In genomic region chr15:50046159-50046558, GRCh38 we compare ENCODE assay signal across 14 cellular contexts.
DNase-seq lines count a peak whose midpoint lies in the region; ATAC-seq lines count a peak whose summit lies in the region.
"Had no signal": no experiment of that assay in that cellular context is flagged by ENCODE, and none has a peak within 500 bp of the region (broad histone marks: within the 10 kb centered on the region; RNA-seq: fewer than 3 reads in every experiment).

No MANE protein-coding gene starts in this region.

- no peak for DNase-seq in stimulated activated naive CD8-positive, alpha-beta T cell treated with anti-CD3 and anti-CD28 coated beads, Interleukin-15, Interleukin-2, amounts not matched to agents 100 U/mL and 50 U/mL, for 24 hours
- DNase-seq in T-helper 2 cell treated with Interferon-gamma antibody and Interleukin-4, amounts not matched to agents 5 μg/mL and 100 μg/mL, for 36 hours (ENCODE audit: low spot score): no peak
- no peak for DNase-seq in NCI-H524 (lab: John Stamatoyannopoulos, UW)
- DNase-seq in dermis blood vessel endothelial cell: no peak
- no peak for DNase-seq in stimulated activated CD4-positive, alpha-beta T cell treated with anti-CD3 and anti-CD28 coated beads, Interleukin-4, amount 100 ng/mL, for 4 hours
- no peak for DNase-seq in naive thymus-derived CD8-positive, alpha-beta T cell
- DNase-seq: NCI-H1105 treated with DMSO at 0.1 percent for 48 hours, NCI-H226, nephron progenitor cell, SIG-M5 had no signal

- peaks cover 9% of the 10 kb centered on the region for H3K9me3 Mint-ChIP-seq in stimulated activated naive CD8-positive, alpha-beta T cell treated with anti-CD3 and anti-CD28 coated beads, Interleukin-15, Interleukin-2, amounts not matched to agents 100 ng/mL and 50 ng/mL, for 24 hours
- H3K9me3 Mint-ChIP-seq in T-helper 2 cell treated with Interferon-gamma antibody and Interleukin-4, amounts not matched to agents 5 μg/mL and 100 μg/mL, for 36 hours: peaks cover 18% of the 10 kb centered on the region
- peaks cover 3 to 24% (median 18%) of the 10 kb centered on the region in 9 donors for H3K9me3 Mint-ChIP-seq in naive thymus-derived CD8-positive, alpha-beta T cell

- H3K4me1 Mint-ChIP-seq in stimulated activated naive CD8-positive, alpha-beta T cell treated with anti-CD3 and anti-CD28 coated beads, Interleukin-15, Interleukin-2, amounts not matched to agents 100 ng/mL and 50 ng/mL, for 24 hours (ENCODE audit: low read depth): peaks cover 12% of the 10 kb centered on the region
- peaks cover 14% of the 10 kb centered on the region for H3K4me1 Mint-ChIP-seq in T-helper 2 cell treated with Interferon-gamma antibody and Interleukin-4, amounts not matched to agents 5 μg/mL and 100 μg/mL, for 36 hours (ENCODE audit: low read depth)
- H3K4me1 Mint-ChIP-seq in naive thymus-derived CD8-positive, alpha-beta T cell: peaks cover 0 to 2% (median under 1%) of the 10 kb centered on the region in 4 donors
- H3K4me1 Mint-ChIP-seq: nephron progenitor cell had no signal

- POLR2A ChIA-PET in naive thymus-derived CD8-positive, alpha-beta T cell (lab: Charles Lee): no interaction called here

- H3K27ac Mint-ChIP-seq in stimulated activated naive CD8-positive, alpha-beta T cell treated with anti-CD3 and anti-CD28 coated beads, Interleukin-15, Interleukin-2, amounts not matched to agents 100 ng/mL and 50 ng/mL, for 24 hours: peak overlapping the region; percentile 54
- H3K27ac Mint-ChIP-seq in T-helper 2 cell treated with Interferon-gamma antibody and Interleukin-4, amounts not matched to agents 5 μg/mL and 100 μg/mL, for 36 hours: peak overlapping the region; percentile 78
- peak overlapping the region in 1 of 10 donors; percentile 22 for H3K27ac Mint-ChIP-seq in naive thymus-derived CD8-positive, alpha-beta T cell
- H3K27ac Mint-ChIP-seq: nephron progenitor cell had no signal

- H3K4me3 Mint-ChIP-seq in stimulated activated naive CD8-positive, alpha-beta T cell treated with anti-CD3 and anti-CD28 coated beads, Interleukin-15, Interleukin-2, amounts not matched to agents 100 ng/mL and 50 ng/mL, for 24 hours: no peak overlapping the region
- H3K4me3 Mint-ChIP-seq in T-helper 2 cell treated with Interferon-gamma antibody and Interleukin-4, amounts not matched to agents 5 μg/mL and 100 μg/mL, for 36 hours: peak overlapping the region; percentile 8
- no peak overlapping the region for H3K4me3 Mint-ChIP-seq in naive thymus-derived CD8-positive, alpha-beta T cell
- H3K4me3 Mint-ChIP-seq: nephron progenitor cell had no signal

- peaks cover 4% of the 10 kb centered on the region for H3K27me3 Mint-ChIP-seq in stimulated activated naive CD8-positive, alpha-beta T cell treated with anti-CD3 and anti-CD28 coated beads, Interleukin-15, Interleukin-2, amounts not matched to agents 100 ng/mL and 50 ng/mL, for 24 hours
- no peaks in the 10 kb centered on the region for H3K27me3 Mint-ChIP-seq in T-helper 2 cell treated with Interferon-gamma antibody and Interleukin-4, amounts not matched to agents 5 μg/mL and 100 μg/mL, for 36 hours (ENCODE audit: low read depth)
- H3K27me3 Mint-ChIP-seq in naive thymus-derived CD8-positive, alpha-beta T cell: peaks cover 0 to 10% (median 0%) of the 10 kb centered on the region in 5 donors

- no peak for ATAC-seq in stimulated activated naive CD8-positive, alpha-beta T cell treated with anti-CD3 and anti-CD28 coated beads, Interleukin-15, Interleukin-2, amounts not matched to agents 100 U/mL and 50 U/mL, for 24 hours
- peak; percentile 83 for ATAC-seq in GM21723 (IDR thresholded peaks at IDR 0.05; ENCODE audit: unreplicated experiment)
- ATAC-seq in naive thymus-derived CD8-positive, alpha-beta T cell: no peak
- ATAC-seq: gastroesophageal sphincter, K562 had no signal

- H3K36me3 Mint-ChIP-seq in stimulated activated naive CD8-positive, alpha-beta T cell treated with anti-CD3 and anti-CD28 coated beads, Interleukin-15, Interleukin-2, amounts not matched to agents 100 ng/mL and 50 ng/mL, for 24 hours (ENCODE audit: low read depth): peaks cover 11% of the 10 kb centered on the region
- peaks cover 34% of the 10 kb centered on the region for H3K36me3 Mint-ChIP-seq in T-helper 2 cell treated with Interferon-gamma antibody and Interleukin-4, amounts not matched to agents 5 μg/mL and 100 μg/mL, for 36 hours (ENCODE audit: low read depth)
- H3K36me3 Mint-ChIP-seq in naive thymus-derived CD8-positive, alpha-beta T cell: peaks cover 0 to 12% (median 5%) of the 10 kb centered on the region in 3 donors
